In the genomic region with DNA sequence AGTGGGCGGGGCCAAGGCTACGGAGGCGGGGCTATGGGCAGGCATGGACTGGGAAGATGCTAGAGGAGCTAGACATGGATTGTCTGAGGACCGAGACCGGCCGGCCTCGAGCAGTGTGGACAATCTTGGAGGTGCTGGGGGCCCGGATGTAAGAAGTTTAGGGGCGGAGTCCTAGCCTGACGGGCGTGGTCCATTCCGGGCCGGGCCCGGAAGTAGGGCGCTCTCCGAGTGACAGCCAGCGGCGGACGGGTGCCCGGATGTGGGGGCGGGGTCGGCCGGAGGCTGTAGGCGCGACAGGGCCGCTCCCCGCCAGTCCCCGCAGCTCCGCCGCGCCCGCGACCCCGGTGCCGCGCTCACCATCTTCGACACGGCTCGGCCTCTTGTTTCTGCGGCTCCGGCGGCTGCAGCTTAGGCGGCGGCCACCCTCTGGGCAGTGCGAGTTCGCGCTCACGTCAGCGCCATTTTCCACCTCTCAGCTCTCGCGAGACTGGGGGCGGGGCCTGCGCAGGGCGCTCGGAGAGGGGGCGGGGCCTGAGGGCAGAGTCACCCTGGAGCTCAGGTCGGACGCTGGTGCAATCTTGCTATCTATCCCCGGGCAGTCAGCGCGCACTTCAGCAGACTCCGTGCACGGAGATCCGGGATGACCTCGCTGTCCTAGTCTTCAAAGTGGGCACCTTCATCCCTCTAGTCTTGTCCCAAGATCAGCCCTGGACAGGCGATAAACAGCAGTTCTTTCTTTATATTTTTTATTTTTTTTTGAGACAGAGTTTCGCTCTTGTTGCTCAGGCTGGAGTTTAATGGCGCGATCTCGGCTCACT, we compare ENCODE assay signal across 8 cellular contexts. TPM values are rescaled to one million over a fixed set of nuclear protein-coding genes. Genes with fewer than 3 reads are reported as not detected.
DNase-seq lines count a peak whose midpoint lies in the region; ATAC-seq and TF ChIP-seq lines count a peak whose summit lies in the region.

Gene ZNF414 (minus strand): TSS at position 481 of the 818 bp plus-strand sequence. CDS start 121 bp downstream, at position 360.

- H3K79me2 ChIP-seq in neural progenitor cell (ENCODE audit: low read depth): peaks cover 4% of the 10 kb centered on the region

- H3K4me1 ChIP-seq in foreskin keratinocyte (no peaks in the 10 kb centered on the region), neural progenitor cell (peaks cover 8% of the 10 kb centered on the region), stomach smooth muscle (ENCODE audit: control insufficient read depth, insufficient read depth, low read length) (peaks cover 15% of the 10 kb centered on the region)

- no peaks in the 10 kb centered on the region for H3K36me3 Mint-ChIP-seq in neural progenitor cell

- peak within 1 kb of the TSS; percentile 98 for H3K27ac Mint-ChIP-seq in neural progenitor cell

- H3K4me3 Mint-ChIP-seq in neural progenitor cell: peak within 1 kb of the TSS; percentile 95

- peak; percentile 80 for DNase-seq in GM04503 (ENCODE audit: low read depth)
- peak; percentile 92 for DNase-seq in HFF-Myc (ENCODE audit: extremely low read depth, low read depth)
- DNase-seq in NAMALWA (ENCODE audit: low spot score): peak; percentile 94
- peak; percentile 92 for DNase-seq in SK-MEL-5 (ENCODE audit: low read depth, low spot score)
- peak; percentile 92 to 96 (median 94) for DNase-seq in activated naive CD4-positive, alpha-beta T cell (lab: John Stamatoyannopoulos, UW)
- DNase-seq in foreskin keratinocyte: peak; percentile 87 to 95
- DNase-seq in neural progenitor cell (ENCODE audit: low spot score): peak; percentile 98

- peak within 1 kb of the TSS; percentile 97 for H3K27ac ChIP-seq in foreskin keratinocyte
- peak within 1 kb of the TSS; percentile 93 for H3K27ac ChIP-seq in neural progenitor cell
- H3K27ac ChIP-seq in stomach smooth muscle (ENCODE audit: low read length): peak within 1 kb of the TSS; percentile 91

- no peaks in the 10 kb centered on the region for H3K9me3 ChIP-seq in neural progenitor cell (ENCODE audit: low read depth)
- H3K9me3 ChIP-seq in stomach smooth muscle (ENCODE audit: control insufficient read depth in 2 of 2, low read length in 2 of 2): no peaks in the 10 kb centered on the region

- H3K4me3 ChIP-seq in HFF-Myc (replicated peaks; ENCODE audit: low read depth, low read length) (peak within 1 kb of the TSS; percentile 56), neural progenitor cell (peak within 1 kb of the TSS; percentile 93), stomach smooth muscle (ENCODE audit: low read length in 2 of 2) (peak within 1 kb of the TSS; percentile 75 to 84)

- peak within 1 kb of the TSS; percentile 98 for H3K9ac ChIP-seq in neural progenitor cell
- peak within 1 kb of the TSS; percentile 83 to 92 for H3K9ac ChIP-seq in stomach smooth muscle (ENCODE audit: low read length in 2 of 2)

- peak within 1 kb of the TSS; percentile 79 for H3K4me2 ChIP-seq in neural progenitor cell

- H3K36me3 ChIP-seq in neural progenitor cell (no peaks in the 10 kb centered on the region), stomach smooth muscle (ENCODE audit: control insufficient read depth in 2 of 2, insufficient read depth in 2 of 2, low read length in 2 of 2) (no peaks in the 10 kb centered on the region)

- peaks cover 22% of the 10 kb centered on the region for H3F3A ChIP-seq in neural progenitor cell (ENCODE audit: low read depth)

- peaks cover 15% of the 10 kb centered on the region for H3K4me1 Mint-ChIP-seq in neural progenitor cell

- peaks cover 13% of the 10 kb centered on the region for H3K27me3 Mint-ChIP-seq in neural progenitor cell (ENCODE audit: insufficient read depth, low read depth)

- in situ Hi-C loops in SK-MEL-5 (cut with HindIII; ENCODE audit: low pct_unique_long_range_greater_than_20kb, low sequenced_read_pairs): no loop called here

- TF ChIP-seq CTCF in HFF-Myc (IDR thresholded peaks at IDR 0.05; ENCODE audit: low read depth, low read length, missing control alignments) (no peak), foreskin keratinocyte (conservative IDR thresholded peaks at IDR 0.05) (peak; percentile 3), neural progenitor cell (IDR thresholded peaks at IDR 0.05) (no peak)

- H2AFZ ChIP-seq in neural progenitor cell (replicated peaks): peak within 1 kb of the TSS; percentile 98

- H3K9me3 Mint-ChIP-seq in neural progenitor cell: no peaks in the 10 kb centered on the region

- H4K20me1 ChIP-seq in neural progenitor cell (ENCODE audit: low read depth): no peaks in the 10 kb centered on the region

- H3K27me3 ChIP-seq in foreskin keratinocyte: no peaks in the 10 kb centered on the region
- no peaks in the 10 kb centered on the region for H3K27me3 ChIP-seq in neural progenitor cell
- no peaks in the 10 kb centered on the region for H3K27me3 ChIP-seq in stomach smooth muscle (ENCODE audit: control insufficient read depth in 1 of 2, insufficient read depth in 2 of 2, low read length in 2 of 2)

- peak; percentile 92 for ATAC-seq in foreskin keratinocyte

RNA-seq across cellular contexts. Expression of gene ZNF414, which starts in this region (rescaled TPM):
- total RNA-seq in SK-MEL-5 (2014; rRNA removed; shearing (Covaris generic)): 0.90 and 3.4 TPM in 2 replicates
- polyA plus RNA-seq in SK-MEL-5 (2015; cell fraction: cytosol; rRNA removed): 15.3 and 17.1 TPM in 2 replicates
- polyA plus RNA-seq in SK-MEL-5 (2015; cell fraction: nucleus; rRNA removed): 14.0 and 40.1 TPM in 2 replicates
- total RNA-seq in foreskin keratinocyte: 5.7 and 6.0 TPM in 2 replicates
- polyA plus RNA-seq in foreskin keratinocyte: 14.0 and 15.7 TPM in 2 replicates
- total RNA-seq in neural progenitor cell (ENCODE audit: low replicate concordance): 1.8 and 8.9 TPM in 2 replicates

Comparison
In these comparisons a context has a peak if more than half of its experiments do, and no peak if none do; other contexts are left out.
1. Peak in every context shown above with its lines: DNase-seq, ATAC-seq, H3K4me3 ChIP-seq and H3K27ac ChIP-seq.